Comparison of ENCODE assay signal across 1 cellular context in the genomic region with DNA sequence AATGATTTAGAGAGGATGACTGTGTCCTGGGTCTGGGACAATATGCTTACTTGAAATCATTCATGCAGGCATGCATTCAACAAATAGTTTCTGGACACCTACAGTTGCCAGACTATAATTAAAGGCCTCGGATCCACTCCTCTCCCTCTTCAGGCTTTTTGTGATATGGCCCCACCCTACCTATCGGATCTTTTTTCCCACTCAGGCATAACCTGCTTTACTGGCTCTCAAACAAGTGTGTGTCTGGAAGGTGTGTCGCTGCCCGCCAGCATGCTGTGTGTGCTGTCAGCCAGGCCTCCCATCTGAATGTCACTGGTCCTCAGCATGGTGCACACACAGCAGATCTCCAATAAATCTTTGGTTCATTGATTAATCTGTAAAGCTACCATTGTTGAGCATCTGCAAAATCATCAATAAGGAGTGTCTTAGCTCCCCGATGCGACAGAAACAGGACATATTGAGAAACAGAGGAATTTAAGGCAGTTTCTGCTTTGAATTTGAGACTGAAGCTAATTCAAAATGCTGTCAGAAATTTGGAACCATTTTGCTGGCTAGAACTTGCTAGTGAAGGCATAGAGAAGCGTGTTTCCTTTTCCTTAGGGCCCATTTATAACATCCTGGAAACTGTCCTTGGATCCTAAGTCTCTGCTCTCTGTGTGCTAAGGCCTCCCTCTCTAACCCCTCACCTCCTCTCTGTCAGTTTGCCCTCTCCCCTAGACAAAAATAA.
TF ChIP-seq lines count a peak whose summit lies in the region.

No MANE protein-coding gene starts in this region.

TF ChIP-seq in HepG2, 621 proteins besides CTCF, POLR2A, EP300 and RAD21:
- no peak for TF ChIP-seq ZNF720 (CRISPR knock-in tag; IDR thresholded peaks at IDR 0.05)
- TF ChIP-seq MLLT10 (CRISPR knock-in tag; IDR thresholded peaks at IDR 0.05) = no peak
- no peak for TF ChIP-seq ELF4 (CRISPR knock-in tag; IDR thresholded peaks at IDR 0.05; ENCODE audit: borderline replicate concordance)
- TF ChIP-seq, protein P1, sequence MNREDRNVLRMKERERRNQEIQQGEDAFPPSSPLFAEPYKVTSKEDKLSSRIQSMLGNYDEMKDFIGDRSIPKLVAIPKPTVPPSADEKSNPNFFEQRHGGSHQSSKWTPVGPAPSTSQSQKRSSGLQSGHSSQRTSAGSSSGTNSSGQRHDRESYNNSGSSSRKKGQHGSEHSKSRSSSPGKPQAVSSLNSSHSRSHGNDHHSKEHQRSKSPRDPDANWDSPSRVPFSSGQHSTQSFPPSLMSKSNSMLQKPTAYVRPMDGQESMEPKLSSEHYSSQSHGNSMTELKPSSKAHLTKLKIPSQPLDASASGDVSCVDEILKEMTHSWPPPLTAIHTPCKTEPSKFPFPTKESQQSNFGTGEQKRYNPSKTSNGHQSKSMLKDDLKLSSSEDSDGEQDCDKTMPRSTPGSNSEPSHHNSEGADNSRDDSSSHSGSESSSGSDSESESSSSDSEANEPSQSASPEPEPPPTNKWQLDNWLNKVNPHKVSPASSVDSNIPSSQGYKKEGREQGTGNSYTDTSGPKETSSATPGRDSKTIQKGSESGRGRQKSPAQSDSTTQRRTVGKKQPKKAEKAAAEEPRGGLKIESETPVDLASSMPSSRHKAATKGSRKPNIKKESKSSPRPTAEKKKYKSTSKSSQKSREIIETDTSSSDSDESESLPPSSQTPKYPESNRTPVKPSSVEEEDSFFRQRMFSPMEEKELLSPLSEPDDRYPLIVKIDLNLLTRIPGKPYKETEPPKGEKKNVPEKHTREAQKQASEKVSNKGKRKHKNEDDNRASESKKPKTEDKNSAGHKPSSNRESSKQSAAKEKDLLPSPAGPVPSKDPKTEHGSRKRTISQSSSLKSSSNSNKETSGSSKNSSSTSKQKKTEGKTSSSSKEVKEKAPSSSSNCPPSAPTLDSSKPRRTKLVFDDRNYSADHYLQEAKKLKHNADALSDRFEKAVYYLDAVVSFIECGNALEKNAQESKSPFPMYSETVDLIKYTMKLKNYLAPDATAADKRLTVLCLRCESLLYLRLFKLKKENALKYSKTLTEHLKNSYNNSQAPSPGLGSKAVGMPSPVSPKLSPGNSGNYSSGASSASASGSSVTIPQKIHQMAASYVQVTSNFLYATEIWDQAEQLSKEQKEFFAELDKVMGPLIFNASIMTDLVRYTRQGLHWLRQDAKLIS (CRISPR knock-in tag; IDR thresholded peaks at IDR 0.05) = no peak
- TF ChIP-seq EHMT2 (IDR thresholded peaks at IDR 0.05; ENCODE audit: borderline replicate concordance, low read depth, low read length) = no peak
- no peak for TF ChIP-seq ASH2L (IDR thresholded peaks at IDR 0.05; ENCODE audit: insufficient read length, low read depth, low read length)
